29 cellular contexts compared by ENCODE assay signal in genomic region chr4:87545052-87545451, GRCh38. TPM values are rescaled to one million over a fixed set of nuclear protein-coding genes. Genes with fewer than 3 reads are reported as not detected.
"Had no signal": no experiment of that assay in that cellular context is flagged by ENCODE, and none has a peak within 500 bp of the region (broad histone marks: within the 10 kb centered on the region; RNA-seq: fewer than 3 reads in every experiment).

No MANE protein-coding gene starts in this region.

- H3K27ac ChIP-seq: esophagus squamous epithelium, heart right ventricle, lower lobe of right lung, pancreas, prostate gland, right atrium auricular region, suprapubic skin, transverse colon, vagina had no signal

- H3K4me2 ChIP-seq: smooth muscle cell had no signal

- ATAC-seq: heart right ventricle, left ventricle myocardium superior, lower lobe of right lung, natural killer cell, pancreas, sciatic nerve had no signal

- H3K9me3 Mint-ChIP-seq: natural killer cell; stimulated activated naive CD8-positive, alpha-beta T cell treated with anti-CD3 and anti-CD28 coated beads, Interleukin-15, Interleukin-2, amounts not matched to agents 100 ng/mL and 50 ng/mL, for 24 hours had no signal

- H3K27me3 ChIP-seq: heart right ventricle, pancreas, right atrium auricular region, suprapubic skin, transverse colon, vagina had no signal

- H3K4me3 Mint-ChIP-seq: natural killer cell; stimulated activated naive CD8-positive, alpha-beta T cell treated with anti-CD3 and anti-CD28 coated beads, Interleukin-15, Interleukin-2, amounts not matched to agents 100 ng/mL and 50 ng/mL, for 24 hours had no signal

- H3K36me3 ChIP-seq: esophagus squamous epithelium, heart right ventricle, lower lobe of right lung, pancreas, prostate gland, right atrium auricular region, suprapubic skin, transverse colon, vagina had no signal

- DNase-seq: cerebellar nuclear complex; cortex of kidney; effector CD4-positive, alpha-beta T cell; esophagus squamous epithelium; foreskin melanocyte; glutamatergic neuron; heart right ventricle; hippocampal formation; left ventricle myocardium superior; lower lobe of right lung; natural killer cell; occipital lobe; pancreas; stimulated activated CD4-positive, alpha-beta T cell treated with anti-CD3 and anti-CD28 coated beads, Interleukin-12 subunit alpha, Interleukin-12 subunit beta, amount 100 ng/mL, for 4 hours; stimulated activated CD4-positive, alpha-beta T cell treated with anti-CD3 and anti-CD28 coated beads, Interleukin-1b, Interleukin-23, amount 100 ng/mL, for 48 hours; stimulated activated CD4-positive, alpha-beta T cell treated with anti-CD3 and anti-CD28 coated beads, Interleukin-4, amount 100 ng/mL, for 1 hour; stimulated activated CD8-positive, alpha-beta memory T cell treated with anti-CD3 and anti-CD28 coated beads, Interleukin-4, amount 100 ng/mL, for 48 hours; transverse colon had no signal

- H3K4me1 ChIP-seq: lower lobe of right lung, pancreas, prostate gland had no signal

- H3K36me3 Mint-ChIP-seq: natural killer cell had no signal

- H3K4me1 Mint-ChIP-seq: natural killer cell had no signal

- H3K9me3 ChIP-seq: esophagus squamous epithelium, heart right ventricle, lower lobe of right lung, pancreas, prostate gland, right atrium auricular region, suprapubic skin, transverse colon, vagina had no signal

- FAIRE-seq: endothelial cell of umbilical vein, keratinocyte, pancreas had no signal

- H3K4me3 ChIP-seq: esophagus squamous epithelium, heart right ventricle, lower lobe of right lung, pancreas, prostate gland, right atrium auricular region, smooth muscle cell, suprapubic skin, transverse colon, vagina had no signal

- H3K27ac Mint-ChIP-seq: natural killer cell; stimulated activated naive CD8-positive, alpha-beta T cell treated with anti-CD3 and anti-CD28 coated beads, Interleukin-15, Interleukin-2, amounts not matched to agents 100 ng/mL and 50 ng/mL, for 24 hours had no signal

- H3K27me3 Mint-ChIP-seq: stimulated activated naive CD8-positive, alpha-beta T cell treated with anti-CD3 and anti-CD28 coated beads, Interleukin-15, Interleukin-2, amounts not matched to agents 100 ng/mL and 50 ng/mL, for 24 hours had no signal

RNA-seq across cellular contexts. Expression of gene SPARCL1, which starts 15.9 kb away (rescaled TPM):
- total RNA-seq: endothelial cell of umbilical vein, epithelial cell of proximal tubule, mononuclear cell, natural killer cell, smooth muscle cell had no signal
- polyA plus RNA-seq: endothelial cell of umbilical vein, keratinocyte, smooth muscle cell had no signal
